ENCODE assay signal across 12 cellular contexts in genomic region chr22:39925273-39925672, GRCh38.
"Had no signal": no experiment of that assay in that cellular context is flagged by ENCODE, and none has a peak within 500 bp of the region (broad histone marks: within the 10 kb centered on the region; RNA-seq: fewer than 3 reads in every experiment).

No MANE protein-coding gene starts in this region.

- H3K4me3 Mint-ChIP-seq: stimulated activated naive B cell treated with anti-CD40 and anti-IgM and Interleukin-4, amounts not matched to agents 10 μg/mL and 1 μg/mL and 100 μg/mL, for 72 hours had no signal

- H3K9me3 ChIP-seq: transverse colon, vagina had no signal

- H3K27me3 Mint-ChIP-seq: stimulated activated naive B cell treated with anti-CD40 and anti-IgM and Interleukin-4, amounts not matched to agents 10 μg/mL and 1 μg/mL and 100 μg/mL, for 72 hours had no signal

- H3K79me2 ChIP-seq: parathyroid adenoma had no signal

- H3K9ac ChIP-seq: parathyroid adenoma had no signal

- H3K27me3 ChIP-seq: transverse colon, vagina had no signal

- H3K4me1 ChIP-seq: parathyroid adenoma, vagina had no signal

- ATAC-seq: esophagus mucosa; left lobe of liver; stimulated activated naive B cell treated with anti-CD40 and anti-IgM and Interleukin-4, amounts not matched to agents 10 μg/mL and 1 μg/mL and 100 μg/mL, for 72 hours had no signal

- H3K9me3 Mint-ChIP-seq: stimulated activated naive B cell treated with anti-CD40 and anti-IgM and Interleukin-4, amounts not matched to agents 10 μg/mL and 1 μg/mL and 100 μg/mL, for 72 hours had no signal

- H3K36me3 Mint-ChIP-seq: stimulated activated naive B cell treated with anti-CD40 and anti-IgM and Interleukin-4, amounts not matched to agents 10 μg/mL and 1 μg/mL and 100 μg/mL, for 72 hours had no signal

- DNase-seq: activated CD4-positive, alpha-beta T cell treated with anti-CD3 and anti-CD28 coated beads, Interleukin-2, amount 50 U/mL, for 4 hours; activated naive CD4-positive, alpha-beta T cell; stimulated activated CD4-positive, alpha-beta T cell treated with anti-CD3 and anti-CD28 coated beads, Interleukin-12 subunit alpha, Interleukin-12 subunit beta, amount 100 ng/mL, for 4 hours; stimulated activated CD4-positive, alpha-beta T cell treated with anti-CD3 and anti-CD28 coated beads, Interleukin-2, amount 100 ng/mL, for 24 hours; stimulated activated naive B cell treated with anti-CD40 and anti-IgM and Interleukin-4, amounts not matched to agents 10 μg/mL and 1 μg/mL and 100 μg/mL, for 72 hours; SW 1271; T1000; transverse colon had no signal

- H3K27ac Mint-ChIP-seq: stimulated activated naive B cell treated with anti-CD40 and anti-IgM and Interleukin-4, amounts not matched to agents 10 μg/mL and 1 μg/mL and 100 μg/mL, for 72 hours had no signal

- H2AFZ ChIP-seq: parathyroid adenoma had no signal

- H3K36me3 ChIP-seq: transverse colon, vagina had no signal

- H3K27ac ChIP-seq: parathyroid adenoma, transverse colon, vagina had no signal

- H3K4me3 ChIP-seq: transverse colon, vagina had no signal
